ENCODE assay signal across 24 cellular contexts in genomic region chr13:58908019-58908679, GRCh38.
"Had no signal": no experiment of that assay in that cellular context is flagged by ENCODE, and none has a peak within 500 bp of the region (broad histone marks: within the 10 kb centered on the region; RNA-seq: fewer than 3 reads in every experiment).

No MANE protein-coding gene starts in this region.

- H3K9me3 ChIP-seq: stomach, transverse colon, vagina had no signal

- H3K79me2 ChIP-seq: hepatocyte had no signal

- DNase-seq: activated CD4-positive, alpha-beta T cell treated with anti-CD3 and anti-CD28 coated beads, Interleukin-2, amount 50 U/mL, for 4 hours; activated effector memory CD4-positive, alpha-beta T cell treated with Interleukin-2 at 50 U/mL for 16 hours; activated naive CD4-positive, alpha-beta T cell treated with anti-CD3 and anti-CD28 coated beads, Interleukin-2, amount 10 ng/mL, durations not matched to agents 7 days and 5 days; activated T-cell treated with anti-CD3 and anti-CD28 coated beads, Interleukin-2, amount 50 U/mL, for 72 hours; amygdala; colonic mucosa; dorsolateral prefrontal cortex; effector memory CD8-positive, alpha-beta T cell; foreskin melanocyte; glutamatergic neuron; immature natural killer cell; kidney glomerular epithelial cell; left ventricle myocardium inferior; naive thymus-derived CD8-positive, alpha-beta T cell; small intestine; stimulated activated CD4-positive, alpha-beta T cell treated with anti-CD3 and anti-CD28 coated beads, Interleukin-2, amount 100 ng/mL, for 24 hours; stomach; transverse colon had no signal

- H3K4me2 ChIP-seq: hepatocyte had no signal

- ATAC-seq: activated T-cell treated with anti-CD3 and anti-CD28 coated beads, Interleukin-2, amount 50 U/mL, for 72 hours; effector memory CD8-positive, alpha-beta T cell; esophagus mucosa; naive thymus-derived CD8-positive, alpha-beta T cell; sciatic nerve; stimulated activated effector memory CD8-positive, alpha-beta T cell treated with anti-CD3 and anti-CD28 coated beads, Interleukin-12 subunit alpha, Interleukin-12 subunit beta, amount 100 ng/mL, for 72 hours; WTC11 had no signal

- H3K27ac ChIP-seq: colonic mucosa, dorsolateral prefrontal cortex, hepatocyte, left ventricle myocardium inferior, stomach, transverse colon, vagina had no signal

- H3K36me3 ChIP-seq: colonic mucosa, left ventricle myocardium inferior, stomach, transverse colon, vagina had no signal

- H3K4me3 ChIP-seq: colonic mucosa, dorsolateral prefrontal cortex, hepatocyte, left ventricle myocardium inferior, stomach, transverse colon, vagina had no signal

- H3K27me3 ChIP-seq: colonic mucosa, hepatocyte, stomach, transverse colon, vagina had no signal

- H2AFZ ChIP-seq: hepatocyte had no signal
